Comparison of ENCODE assay signal across 10 cellular contexts in the genomic region with DNA sequence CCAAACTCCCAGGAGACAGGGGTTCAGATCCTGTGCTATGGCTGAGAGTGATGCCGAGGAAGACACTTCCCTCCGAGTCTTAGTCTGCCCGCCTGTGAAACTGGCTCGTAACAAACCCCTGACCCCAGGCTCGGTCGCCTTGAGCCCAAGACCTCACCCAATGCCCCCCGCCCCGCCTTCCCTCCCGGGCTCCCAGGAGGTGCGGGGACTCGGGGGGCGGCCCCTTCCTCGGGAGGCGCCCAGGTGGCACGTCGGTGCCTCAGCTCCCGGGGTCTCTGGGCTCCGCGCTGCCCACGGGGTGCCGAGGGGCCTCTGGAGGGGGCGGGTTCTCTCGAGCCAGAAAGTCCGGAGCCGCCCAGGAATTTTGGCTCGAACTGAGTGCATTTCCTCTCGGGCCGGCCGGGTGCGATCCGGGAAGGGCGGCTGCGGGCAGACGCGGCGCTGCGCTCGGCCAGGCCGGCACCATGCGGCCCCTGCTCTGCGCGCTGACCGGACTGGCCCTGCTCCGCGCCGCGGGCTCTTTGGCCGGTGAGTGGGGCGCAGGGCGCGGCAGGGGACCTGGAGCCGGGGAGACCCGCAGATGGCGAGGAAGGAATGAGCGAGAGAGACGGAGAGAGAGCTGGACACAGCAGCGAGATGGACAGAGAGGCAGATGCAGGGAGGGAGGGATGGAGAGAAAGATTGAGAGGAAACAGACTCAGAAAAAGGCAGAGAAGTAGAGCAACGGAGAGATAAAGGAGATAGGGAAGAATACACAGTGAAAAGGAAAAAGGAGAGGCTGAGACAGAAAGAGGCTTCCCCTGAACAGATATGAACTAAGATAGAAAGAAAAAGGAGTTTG. TPM values are rescaled to one million over a fixed set of nuclear protein-coding genes. Genes with fewer than 3 reads are reported as not detected.
DNase-seq lines count a peak whose midpoint lies in the region; ATAC-seq and TF ChIP-seq lines count a peak whose summit lies in the region.
"Had no signal": no experiment of that assay in that cellular context is flagged by ENCODE, and none has a peak within 500 bp of the region (broad histone marks: within the 10 kb centered on the region; RNA-seq: fewer than 3 reads in every experiment).

A gene with protein sequence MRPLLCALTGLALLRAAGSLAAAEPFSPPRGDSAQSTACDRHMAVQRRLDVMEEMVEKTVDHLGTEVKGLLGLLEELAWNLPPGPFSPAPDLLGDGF (plus strand): TSS at position 432 of the 841 bp plus-strand sequence. CDS start 33 bp downstream, at position 465.

- no peaks in the 10 kb centered on the region for H3K79me2 ChIP-seq in MM.1S (ENCODE audit: low read length)

- H4K20me1 ChIP-seq in MM.1S (ENCODE audit: insufficient read depth, low read length), result no peaks in the 10 kb centered on the region

- H3K27ac ChIP-seq in Panc1 (ENCODE audit: low read length), result no peak within 1 kb of the TSS
- peak within 1 kb of the TSS in 12 of 59 donors; percentile 9 to 58 (median 37) for H3K27ac ChIP-seq in dorsolateral prefrontal cortex
- no peak within 1 kb of the TSS for H3K27ac ChIP-seq in right lobe of liver
- no peak within 1 kb of the TSS for H3K27ac ChIP-seq in MM.1S (ENCODE audit: low read length)
- H3K27ac ChIP-seq: KMS-11 had no signal

- DNase-seq in Panc1 (ENCODE audit: low read depth, low spot score) (no peak), dorsolateral prefrontal cortex (peak in 2 of 10 donors; percentile 9 to 24), right lobe of liver (peak in 1 of 3 donors; percentile 35), SIG-M5 (lab: John Stamatoyannopoulos, UW) (no peak), MM.1S (no peak)
- DNase-seq: naive B cell had no signal

- 2% methylated on average over 22 of the region's 58 CpGs for WGBS in right lobe of liver (ENCODE audit: insufficient coverage, low coverage, low lambda C conversion rate, missing lambda C conversion rate)

- TF ChIP-seq CTCF in Panc1 (IDR thresholded peaks at IDR 0.05), result no peak
- no peak for TF ChIP-seq CTCF in dorsolateral prefrontal cortex (IDR thresholded peaks at IDR 0.05 in 54 of 56, conservative IDR thresholded peaks at IDR 0.05 in 2 of 56; ENCODE audit: low read depth in 1 of 56, partially characterized antibody in 56 of 56)
- TF ChIP-seq CTCF in right lobe of liver (IDR thresholded peaks at IDR 0.05), result no peak
- no peak for TF ChIP-seq CTCF in subcutaneous adipose tissue (IDR thresholded peaks at IDR 0.05; ENCODE audit: low read depth)
- no peak for TF ChIP-seq CTCF in MM.1S (IDR thresholded peaks at IDR 0.05; ENCODE audit: low read length)

- no peak for TF ChIP-seq POLR2A in right lobe of liver (IDR thresholded peaks at IDR 0.05)

- intact Hi-C loops in Panc1 (cut with micrococcal nuclease; ENCODE audit: unreplicated experiment), result no loop called here
- intact Hi-C loops in dorsolateral prefrontal cortex (cut with DNase I), result no loop called here
- intact Hi-C loops in right lobe of liver (cut with DNase I), result no loop called here

- H3K36me3 ChIP-seq in Panc1 (ENCODE audit: control insufficient read depth, insufficient read depth, low read length) (no peaks in the 10 kb centered on the region), right lobe of liver (no peaks in the 10 kb centered on the region), MM.1S (replicated peaks; ENCODE audit: insufficient read depth, low read length) (no peaks in the 10 kb centered on the region)

- CTCF ChIA-PET in Panc1 (lab: Charles Lee), result no interaction called here

- no TSS peak for BruUV-seq in Panc1 (replicated peaks; lab: Mats Ljungman, UMichigan)

- H3K4me3 ChIP-seq in Panc1 (ENCODE audit: low read depth in 2 of 2, low read length in 2 of 2), result peak within 1 kb of the TSS; percentile 35 to 36
- H3K4me3 ChIP-seq in dorsolateral prefrontal cortex, result peak within 1 kb of the TSS; percentile 12 to 69 (median 49)
- peak within 1 kb of the TSS; percentile 14 to 31 (median 18) for H3K4me3 ChIP-seq in right lobe of liver
- H3K4me3 ChIP-seq in MM.1S (ENCODE audit: low read length), result no peak within 1 kb of the TSS

- ATAC-seq in Panc1, result peak; percentile 79
- ATAC-seq in right lobe of liver, result peak; percentile 66 to 76 (median 72)
- no peak for ATAC-seq in HG03039 (IDR thresholded peaks at IDR 0.05; ENCODE audit: unreplicated experiment)
- no peak for ATAC-seq in GM21526 (IDR thresholded peaks at IDR 0.05; ENCODE audit: low FRiP score, unreplicated experiment)

- H3K4me1 ChIP-seq in Panc1 (ENCODE audit: control insufficient read depth, insufficient read depth, low read length), result no peaks in the 10 kb centered on the region; the same call in 1 of the 2 replicates
- H3K4me1 ChIP-seq in right lobe of liver, result peaks cover 0 to 9% (median 0%) of the 10 kb centered on the region in 4 donors
- H3K4me1 ChIP-seq in MM.1S (ENCODE audit: low read length), result no peaks in the 10 kb centered on the region

- no peak within 1 kb of the TSS for H2AFZ ChIP-seq in MM.1S (ENCODE audit: low read length)

- no peaks in the 10 kb centered on the region for H3K9me2 ChIP-seq in MM.1S (replicated peaks; ENCODE audit: insufficient read depth, low read length)

- POLR2A ChIA-PET in Panc1 (lab: Charles Lee), result no interaction called here

- H3K27me3 ChIP-seq in Panc1 (ENCODE audit: control insufficient read depth, insufficient read depth, low read length) (peaks cover 14% of the 10 kb centered on the region), dorsolateral prefrontal cortex (peaks cover 0 to 41% (median 5%) of the 10 kb centered on the region in 45 donors), right lobe of liver (no peaks in the 10 kb centered on the region), MM.1S (replicated peaks; ENCODE audit: insufficient read depth, low read length) (0 out of 2 replicates have a peak, but pooled peaks cover 6% of the 10 kb centered on the region)

- H3K9ac ChIP-seq in MM.1S (ENCODE audit: low read length), result no peak within 1 kb of the TSS
- H3K9ac ChIP-seq: KMS-11 had no signal

- no peaks in the 10 kb centered on the region for H3K9me3 ChIP-seq in Panc1 (ENCODE audit: control insufficient read depth, insufficient read depth, low read depth, low read length)
- H3K9me3 ChIP-seq in right lobe of liver, result no peaks in the 10 kb centered on the region
- H3K9me3 ChIP-seq in MM.1S (replicated peaks; ENCODE audit: insufficient read depth, low read length), result no peaks in the 10 kb centered on the region

- in situ Hi-C loops in Panc1 (cut with HindIII; ENCODE audit: low pct_unique_long_range_greater_than_20kb, low sequenced_read_pairs), result no loop called here

- no peaks in the 10 kb centered on the region for H3F3A ChIP-seq in MM.1S (ENCODE audit: insufficient read depth, low read length)

- no peak within 1 kb of the TSS for H3K4me2 ChIP-seq in MM.1S (ENCODE audit: low read depth, low read length)
- H3K4me2 ChIP-seq: KMS-11 had no signal

RNA-seq across cellular contexts. Expression of the gene that starts here (rescaled TPM):
- total RNA-seq in Panc1 (2021; ENCODE audit: unreplicated experiment) (not detected), dorsolateral prefrontal cortex (10 to 100 TPM in 3 of 120 experiments, 1 to 10 TPM in 115, not detected in 2; 1.1 to 15.2 (median 4.3) TPM), right lobe of liver (1 to 10 TPM in 4 of 6 experiments, under 1 TPM in 1, not detected in 1; 0.78 to 3.9 (median 2.2) TPM), subcutaneous adipose tissue (10 to 100 TPM; 27.0 to 62.8 (median 49.9) TPM)
- polyA plus RNA-seq in Panc1 (2012; ENCODE audit: insufficient read length), result 0.91 TPM

Comparison
In these comparisons a context has a peak if more than half of its experiments do, and no peak if none do; other contexts are left out.
1. Peak in ATAC-seq and H3K4me3 ChIP-seq in Panc1; RNA of the gene not detected or under 1 TPM.
2. ATAC-seq: peak in right lobe of liver (4 of 4); none in HG03039 (single experiment) and GM21526 (single experiment).